In the genomic region with DNA sequence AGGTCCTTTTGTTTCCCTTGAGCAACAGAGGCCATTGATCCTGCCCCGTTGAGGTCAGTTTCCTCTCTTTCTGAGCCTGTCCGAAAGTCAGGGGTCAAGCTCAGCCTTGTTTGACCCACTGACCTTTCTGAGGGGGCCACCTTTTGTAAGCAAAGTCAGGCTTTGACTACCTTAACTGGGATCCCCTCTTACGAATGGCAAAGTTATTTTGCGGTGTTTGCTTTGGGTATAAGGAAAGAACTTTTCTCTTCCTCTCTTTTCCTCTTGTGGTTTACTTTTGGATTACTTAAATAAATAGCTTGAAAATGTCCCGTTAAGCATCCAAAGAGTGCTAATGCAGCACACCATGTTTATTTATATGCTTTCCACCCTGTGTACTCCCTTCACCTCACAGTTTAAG, we compare ENCODE assay signal across 11 cellular contexts.
DNase-seq lines count a peak whose midpoint lies in the region; ATAC-seq and TF ChIP-seq lines count a peak whose summit lies in the region.
"Had no signal": no experiment of that assay in that cellular context is flagged by ENCODE, and none has a peak within 500 bp of the region (broad histone marks: within the 10 kb centered on the region; RNA-seq: fewer than 3 reads in every experiment).

No MANE protein-coding gene starts in this region.

- H3K27ac ChIP-seq in PC-3 (ENCODE audit: low read length): no peak overlapping the region
- H3K27ac ChIP-seq in prostate gland: peak overlapping the region; percentile 20 to 55
- no peak overlapping the region for H3K27ac ChIP-seq in esophagus muscularis mucosa (replicated peaks in 1 of 4)

- no peaks in the 10 kb centered on the region for H3K36me3 ChIP-seq in PC-3 (ENCODE audit: low read depth, low read length)
- no peaks in the 10 kb centered on the region for H3K36me3 ChIP-seq in prostate gland
- no peaks in the 10 kb centered on the region for H3K36me3 ChIP-seq in esophagus muscularis mucosa

- H3K79me2 ChIP-seq in PC-3 (ENCODE audit: low read length): no peaks in the 10 kb centered on the region

- H3K9me3 ChIP-seq in PC-3 (ENCODE audit: low read length) (no peaks in the 10 kb centered on the region), prostate gland (no peaks in the 10 kb centered on the region), esophagus muscularis mucosa (no peaks in the 10 kb centered on the region)

- DNase-seq in HuH-7.5 (ENCODE audit: low spot score) (peak; percentile 32), PC-3 (no peak), iris pigment epithelial cell (ENCODE audit: low read depth) (peak; percentile 40), prostate gland (ENCODE audit: low spot score) (no peak), progenitor cell of endocrine pancreas (ENCODE audit: low spot score, unreplicated experiment) (no peak), inferior parietal cortex (ENCODE audit: extremely low spot score) (no peak), NCI-H82 treated with DMSO at 0.1 percent for 48 hours (lab: John Stamatoyannopoulos, UW; ENCODE audit: unreplicated experiment) (no peak), esophagus muscularis mucosa (ENCODE audit: extremely low spot score) (no peak)
- DNase-seq: DMS 273 treated with DMSO at 0.1 percent for 48 hours, HCEC 1CT, HFFc6 had no signal

- BruUV-seq in PC-3 (replicated peaks; lab: Mats Ljungman, UMichigan): no TSS peak

- 55% methylated on average over 5 of the region's 5 CpGs for WGBS in prostate gland
- WGBS in esophagus muscularis mucosa: 81% methylated on average over 5 of the region's 5 CpGs

- H2AFZ ChIP-seq in PC-3 (ENCODE audit: low read length): no peak overlapping the region

- H3K27me3 ChIP-seq in PC-3 (ENCODE audit: low read length): no peaks in the 10 kb centered on the region
- H3K27me3 ChIP-seq in prostate gland (replicated peaks; ENCODE audit: insufficient read depth): no peaks in the 10 kb centered on the region
- H3K27me3 ChIP-seq in esophagus muscularis mucosa: no peaks in the 10 kb centered on the region

- H3K4me3 Mint-ChIP-seq in progenitor cell of endocrine pancreas (ENCODE audit: low read depth): no peak overlapping the region
- H3K4me3 Mint-ChIP-seq: HFFc6 had no signal

- H3K27ac Mint-ChIP-seq in progenitor cell of endocrine pancreas: no peak overlapping the region
- H3K27ac Mint-ChIP-seq: HFFc6 had no signal

- H3K9ac ChIP-seq in PC-3 (ENCODE audit: low read length): no peak overlapping the region

- no peak overlapping the region for H3K4me3 ChIP-seq in PC-3 (ENCODE audit: low read length)
- no peak overlapping the region for H3K4me3 ChIP-seq in prostate gland
- H3K4me3 ChIP-seq in esophagus muscularis mucosa: no peak overlapping the region

- TF ChIP-seq CTCF in PC-3 (conservative IDR thresholded peaks at IDR 0.05; ENCODE audit: low read depth, low read length) (no peak), prostate gland (IDR thresholded peaks at IDR 0.05) (peak in 1 of 4 experiments; percentile 16), progenitor cell of endocrine pancreas (IDR thresholded peaks at IDR 0.05; ENCODE audit: unreplicated experiment) (no peak), esophagus muscularis mucosa (IDR thresholded peaks at IDR 0.05) (no peak)

- peaks cover 16% of the 10 kb centered on the region for H3K4me1 ChIP-seq in PC-3 (ENCODE audit: insufficient read depth, low read length)
- H3K4me1 ChIP-seq in prostate gland (replicated peaks): peaks cover 3% of the 10 kb centered on the region
- peaks cover 0 to 9% (median 4%) of the 10 kb centered on the region in 4 donors for H3K4me1 ChIP-seq in esophagus muscularis mucosa

- POLR2A ChIA-PET in PC-3 (lab: Charles Lee; ENCODE audit: unreplicated experiment): no interaction called here

- TF ChIP-seq POLR2A in prostate gland (IDR thresholded peaks at IDR 0.05) (no peak), esophagus muscularis mucosa (IDR thresholded peaks at IDR 0.05; ENCODE audit: low read depth) (no peak)

- no peaks in the 10 kb centered on the region for H3K36me3 Mint-ChIP-seq in progenitor cell of endocrine pancreas (ENCODE audit: insufficient read depth)

- peak; percentile 65 for ATAC-seq in PC-3

- no peaks in the 10 kb centered on the region for H3F3A ChIP-seq in PC-3 (ENCODE audit: low read length, unreplicated experiment)

- no peaks in the 10 kb centered on the region for H3K9me2 ChIP-seq in PC-3 (replicated peaks; ENCODE audit: low read length)

- no peaks in the 10 kb centered on the region for H3K9me3 Mint-ChIP-seq in progenitor cell of endocrine pancreas (ENCODE audit: low read depth)
- H3K9me3 Mint-ChIP-seq: HFFc6 had no signal

- H4K20me1 ChIP-seq in PC-3 (ENCODE audit: low read length): no peaks in the 10 kb centered on the region

- H3K4me2 ChIP-seq in PC-3 (ENCODE audit: low read length): no peak overlapping the region

- peaks cover 18% of the 10 kb centered on the region for H3K4me1 Mint-ChIP-seq in progenitor cell of endocrine pancreas (ENCODE audit: low read depth)

- H3K27me3 Mint-ChIP-seq in progenitor cell of endocrine pancreas: peaks cover 16% of the 10 kb centered on the region

- CTCF ChIA-PET in PC-3 (lab: Charles Lee): no interaction called here

- intact Hi-C loops in PC-3 (cut with micrococcal nuclease) (no loop called here), prostate gland (cut with DNase I) (loop anchor here (10.0 kb wide), 1 partner anchor 699 kb away; no protein-coding TSS in a partner anchor), esophagus muscularis mucosa (cut with DNase I) (no loop called here)

- no peak for TF ChIP-seq EP300 in esophagus muscularis mucosa (IDR thresholded peaks at IDR 0.05)

Comparison
In these comparisons a context has a peak if more than half of its experiments do, and no peak if none do; other contexts are left out.
1. DNase-seq: peak in HuH-7.5 (single experiment) and iris pigment epithelial cell (single experiment); none in PC-3 (single experiment), prostate gland (single experiment), progenitor cell of endocrine pancreas (single experiment), inferior parietal cortex (single experiment), NCI-H82 treated with DMSO at 0.1 percent for 48 hours (single experiment) and esophagus muscularis mucosa (single experiment).
2. H3K27ac ChIP-seq: peak in prostate gland (2 of 2); none in PC-3 (single experiment) and esophagus muscularis mucosa (0 of 4).